2 cellular contexts compared by ENCODE assay signal in genomic region chr12:25958254-25959068, GRCh38.
A peak's percentile ranks its signal among the peaks of the same experiment; 100 is the strongest.
TF ChIP-seq lines count a peak whose summit lies in the region.

Gene RASSF8 (plus strand): TSS chr12:25958682. CDS start chr12:26055344, 96,662 bp downstream.

TF ChIP-seq in HEK293, 187 proteins besides CTCF, POLR2A, EP300 and RAD21 (continued from another document):
- TF ChIP-seq HOXA7 (CRISPR knock-in tag; IDR thresholded peaks at IDR 0.05; ENCODE audit: borderline replicate concordance), result no peak
- TF ChIP-seq ZNF704 (tag by site-specific recombination; IDR thresholded peaks at IDR 0.05), result no peak
- TF ChIP-seq ZNF585B (tag by site-specific recombination; IDR thresholded peaks at IDR 0.05), result no peak
- no peak for TF ChIP-seq PRDM4 (tag by site-specific recombination; IDR thresholded peaks at IDR 0.05)
- no peak for TF ChIP-seq ZNF362 (tag by site-specific recombination; IDR thresholded peaks at IDR 0.05)
- no peak for TF ChIP-seq ZNF416 (tag by site-specific recombination; IDR thresholded peaks at IDR 0.05)
- no peak for TF ChIP-seq ZNF560 (tag by site-specific recombination; IDR thresholded peaks at IDR 0.05; ENCODE audit: borderline replicate concordance)
- TF ChIP-seq ZBTB44 (tag by site-specific recombination; IDR thresholded peaks at IDR 0.05), result 0 out of 2 replicates have a peak, but pooled peaks have one; percentile 25
- TF ChIP-seq ZBTB26 (tag by site-specific recombination; optimal IDR thresholded peaks at IDR 0.05), result peak; percentile 32
- TF ChIP-seq ZNF549 (tag by site-specific recombination; IDR thresholded peaks at IDR 0.05), result peak; percentile 39; the same call in 1 of the 2 replicates
- TF ChIP-seq PATZ1 (tag by site-specific recombination; IDR thresholded peaks at IDR 0.05), result peak; percentile 3; the same call in 1 of the 2 replicates
- TF ChIP-seq KLF7 (tag by site-specific recombination; IDR thresholded peaks at IDR 0.05; ENCODE audit: borderline replicate concordance), result no peak
- TF ChIP-seq ZNF311 (tag by site-specific recombination; IDR thresholded peaks at IDR 0.05; ENCODE audit: borderline replicate concordance), result no peak
- TF ChIP-seq ZNF423 (tag by site-specific recombination; IDR thresholded peaks at IDR 0.05), result no peak

TF ChIP-seq in WTC11, 78 proteins besides CTCF, POLR2A, EP300 and RAD21 (continued from another document and continues in another):
- TF ChIP-seq ERG (CRISPR knock-in tag; IDR thresholded peaks at IDR 0.05) (no peak), SOX15 (CRISPR knock-in tag; IDR thresholded peaks at IDR 0.05) (no peak), ZNF512 (CRISPR knock-in tag; IDR thresholded peaks at IDR 0.05; ENCODE audit: borderline replicate concordance) (no peak), SP1 (CRISPR knock-in tag; conservative IDR thresholded peaks at IDR 0.05) (0 out of 2 replicates have a peak, but pooled peaks have one; percentile 52), MLX (CRISPR knock-in tag; IDR thresholded peaks at IDR 0.05) (no peak), PRDM15 (CRISPR knock-in tag; IDR thresholded peaks at IDR 0.05) (no peak), FOXP4 (CRISPR knock-in tag; IDR thresholded peaks at IDR 0.05) (no peak), ZNF317 (CRISPR knock-in tag; IDR thresholded peaks at IDR 0.05; ENCODE audit: borderline replicate concordance, low read depth) (0 out of 2 replicates have a peak, but pooled peaks have one; percentile 21), ZNF232 (CRISPR knock-in tag; IDR thresholded peaks at IDR 0.05) (no peak), IRF2 (CRISPR knock-in tag; IDR thresholded peaks at IDR 0.05; ENCODE audit: borderline replicate concordance, low read depth) (no peak), CREB1 (CRISPR knock-in tag; IDR thresholded peaks at IDR 0.05) (no peak), MYBL2 (CRISPR knock-in tag; IDR thresholded peaks at IDR 0.05) (no peak), NFYB (CRISPR knock-in tag; conservative IDR thresholded peaks at IDR 0.05; ENCODE audit: low read depth) (peak; percentile 27), NR2C2 (CRISPR knock-in tag; IDR thresholded peaks at IDR 0.05) (peak; percentile 55; the same call in 1 of the 2 replicates), IRF1 (CRISPR knock-in tag; IDR thresholded peaks at IDR 0.05) (no peak), NR3C1 (CRISPR knock-in tag; conservative IDR thresholded peaks at IDR 0.05; ENCODE audit: low read depth) (no peak), HMGXB4 (CRISPR knock-in tag; IDR thresholded peaks at IDR 0.05) (0 out of 2 replicates have a peak, but pooled peaks have one; percentile 50), MAX (CRISPR knock-in tag; IDR thresholded peaks at IDR 0.05) (peak; percentile 70; the same call in 1 of the 2 replicates), ZMAT4 (CRISPR knock-in tag; IDR thresholded peaks at IDR 0.05) (no peak), NFATC4 (CRISPR knock-in tag; IDR thresholded peaks at IDR 0.05) (no peak), ZNF263 (CRISPR knock-in tag; IDR thresholded peaks at IDR 0.05; ENCODE audit: low read depth) (no peak), ARID4B (CRISPR knock-in tag; IDR thresholded peaks at IDR 0.05; ENCODE audit: borderline replicate concordance) (peak; percentile 39; the same call in 1 of the 2 replicates), EMX1 (CRISPR knock-in tag; IDR thresholded peaks at IDR 0.05) (0 out of 2 replicates have a peak, but pooled peaks have one; percentile 20), TEAD1 (CRISPR knock-in tag; IDR thresholded peaks at IDR 0.05) (peak; percentile 46; the same call in 1 of the 2 replicates), PRRX2 (CRISPR knock-in tag; IDR thresholded peaks at IDR 0.05) (no peak), ESRRA (CRISPR knock-in tag; IDR thresholded peaks at IDR 0.05; ENCODE audit: borderline replicate concordance) (peak; percentile 58; the same call in 1 of the 2 replicates), USF1 (CRISPR knock-in tag; IDR thresholded peaks at IDR 0.05) (no peak), E2F1 (CRISPR knock-in tag; IDR thresholded peaks at IDR 0.05) (0 out of 2 replicates have a peak, but pooled peaks have one; percentile 32), CBFB (CRISPR knock-in tag; IDR thresholded peaks at IDR 0.05; ENCODE audit: low read depth) (no peak), ZNF219 (CRISPR knock-in tag; IDR thresholded peaks at IDR 0.05; ENCODE audit: borderline replicate concordance) (no peak), ZNF671 (CRISPR knock-in tag; IDR thresholded peaks at IDR 0.05) (no peak)
